ENCODE assay signal across 24 cellular contexts in genomic region chrX:135000516-135000915, GRCh38. TPM values are rescaled to one million over a fixed set of nuclear protein-coding genes. Genes with fewer than 3 reads are reported as not detected.
A peak's percentile ranks its signal among the peaks of the same experiment; 100 is the strongest.
DNase-seq lines count a peak whose midpoint lies in the region; ATAC-seq, FAIRE-seq and TF ChIP-seq lines count a peak whose summit lies in the region.
"Had no signal": no experiment of that assay in that cellular context is flagged by ENCODE, and none has a peak within 500 bp of the region (broad histone marks: within the 10 kb centered on the region; RNA-seq: fewer than 3 reads in every experiment).

No MANE protein-coding gene starts in this region.

- CTCF ChIA-PET in IMR-90 (lab: Yijun Ruan, JAX), result interaction anchor here (0.6 to 0.7 kb wide), 2 partner anchors 19 to 706 kb away, joined by 3 read pairs; no protein-coding TSS in a partner anchor

- peak overlapping the region; percentile 74 for H2BK5ac ChIP-seq in IMR-90 (ENCODE audit: low read depth, low read length, poor library complexity, severe bottlenecking)

- H2AK5ac ChIP-seq in IMR-90 (ENCODE audit: low read depth, low read length), result no peak overlapping the region

- POLR2A ChIA-PET in IMR-90 (lab: Charles Lee; ENCODE audit: unreplicated experiment), result no interaction called here

- peak overlapping the region; percentile 66 for H2BK120ac ChIP-seq in IMR-90 (ENCODE audit: low read depth, low read length)

- 0 out of 2 replicates have a peak overlapping the region, but pooled peaks have one; percentile 46 for H3K4me3 ChIP-seq in ACC112 (ENCODE audit: low read depth, low read length)
- no peak overlapping the region for H3K4me3 ChIP-seq in IMR-90 (ENCODE audit: insufficient read depth, low read depth, low read length)
- H3K4me3 ChIP-seq in astrocyte (ENCODE audit: insufficient read depth, low read depth, low read length), result no peak overlapping the region
- H3K4me3 ChIP-seq in BE2C (ENCODE audit: low read depth, low read length), result no peak overlapping the region
- H3K4me3 ChIP-seq: GM12878 had no signal

- peak; percentile 9 for FAIRE-seq in astrocyte (lab: Jason Lieb, UNC)
- FAIRE-seq: endometrium, GM12878, GM19239, urothelium cell line had no signal

- no peak overlapping the region for H4K91ac ChIP-seq in IMR-90 (ENCODE audit: insufficient read depth, low read depth, low read length)

- H3K9me3 Mint-ChIP-seq in astrocyte (ENCODE audit: unreplicated experiment) (no peaks in the 10 kb centered on the region), natural killer cell (no peaks in the 10 kb centered on the region)
- H3K9me3 Mint-ChIP-seq: activated T-cell treated with anti-CD3 and anti-CD28 coated beads, Interleukin-2, amount 50 U/mL, for 72 hours; immature natural killer cell had no signal

- DNase-seq in IMR-90 (peak; percentile 20), astrocyte (ENCODE audit: low read depth) (no peak), iris pigment epithelial cell (ENCODE audit: low read depth) (peak; percentile 5), KG1 (lab: John Stamatoyannopoulos, UW) (no peak), natural killer cell (no peak), NCI-H748 treated with DMSO at 0.1 percent for 48 hours (lab: John Stamatoyannopoulos, UW) (no peak), BE2C (no peak)
- DNase-seq: ACHN; activated naive CD4-positive, alpha-beta T cell treated with anti-CD3 and anti-CD28 coated beads, Interleukin-2, amount 50 U/mL, for 16 hours; activated T-cell treated with anti-CD3 and anti-CD28 coated beads, Interleukin-2, amount 50 U/mL, for 72 hours; cortex of kidney; immature natural killer cell; Karpas-422; left ventricle myocardium superior; NCI-H1092; NCI-H2081 treated with DMSO at 0.1 percent for 48 hours; stimulated activated CD4-positive, alpha-beta T cell treated with anti-CD3 and anti-CD28 coated beads, Interleukin-15, amount 100 ng/mL, for 24 hours had no signal

- no peak overlapping the region for H2AK9ac ChIP-seq in IMR-90 (replicated peaks; ENCODE audit: low read depth, low read length, poor library complexity)

- H3K27ac ChIP-seq in ACC112 (ENCODE audit: low read depth, low read length), result peak overlapping the region; percentile 80
- H3K27ac ChIP-seq in IMR-90 (ENCODE audit: insufficient read depth, low read length), result no peak overlapping the region
- peak overlapping the region; percentile 12 for H3K27ac ChIP-seq in astrocyte (ENCODE audit: low read depth, low read length)
- H3K27ac ChIP-seq: RWPE1 had no signal

- no CpG with 5 or more reads among the region's 1 CpG for WGBS in IMR-90 (ENCODE audit: extremely low coverage in 2 of 2, insufficient read length in 1 of 2), 2 experiments

- H2AFZ ChIP-seq in ACC112 (ENCODE audit: low read length, unreplicated experiment) (peak overlapping the region; percentile 62), IMR-90 (replicated peaks; ENCODE audit: low read length, poor library complexity) (no peak overlapping the region), astrocyte (ENCODE audit: low read depth, low read length) (no peak overlapping the region)

- peaks cover 27% of the 10 kb centered on the region for H3K4me1 ChIP-seq in ACC112 (ENCODE audit: control insufficient read depth, insufficient read depth, low read length, unreplicated experiment)
- peaks cover 5% of the 10 kb centered on the region for H3K4me1 ChIP-seq in IMR-90 (ENCODE audit: control insufficient read depth, insufficient read depth, low read length)
- H3K4me1 ChIP-seq in astrocyte (ENCODE audit: insufficient read depth, low read length), result peaks cover 16% of the 10 kb centered on the region
- no peaks in the 10 kb centered on the region for H3K4me1 ChIP-seq in BE2C

- H3K27me3 ChIP-seq in ACC112 (ENCODE audit: insufficient read depth, low read length) (no peaks in the 10 kb centered on the region), IMR-90 (ENCODE audit: control insufficient read depth, insufficient read depth, low read length) (no peaks in the 10 kb centered on the region), astrocyte (ENCODE audit: insufficient read depth, low read length) (no peaks in the 10 kb centered on the region), BE2C (no peaks in the 10 kb centered on the region)

- peaks cover 13% of the 10 kb centered on the region for H3K4me1 Mint-ChIP-seq in astrocyte (ENCODE audit: low read depth, unreplicated experiment)
- peaks cover 7 to 10% of the 10 kb centered on the region in 2 donors for H3K4me1 Mint-ChIP-seq in natural killer cell

- TF ChIP-seq CTCF in IMR-90 (conservative IDR thresholded peaks at IDR 0.05; ENCODE audit: low read depth, low read length) (no peak), astrocyte (IDR thresholded peaks at IDR 0.05; ENCODE audit: insufficient read depth, low read depth, low read length) (no peak), natural killer cell (IDR thresholded peaks at IDR 0.05) (no peak), BE2C (IDR thresholded peaks at IDR 0.05; ENCODE audit: low read depth, low read length) (no peak)

- 0 out of 4 replicates have a peak, but pooled peaks cover 0 to 12% of the 10 kb centered on the region in 2 experiments for H3K79me1 ChIP-seq in IMR-90 (ENCODE audit: low read depth in 1 of 2, low read length in 2 of 2)

- dilution Hi-C loops in IMR-90 (cut with HindIII; ENCODE audit: low sequenced_read_pairs, unreplicated experiment), result no loop called here

- peak overlapping the region; percentile 75; the same call in 1 of the 2 replicates for H2BK20ac ChIP-seq in IMR-90 (ENCODE audit: low read depth, low read length)

- H3K79me2 ChIP-seq in ACC112 (ENCODE audit: control insufficient read depth, insufficient read depth, low read length, unreplicated experiment) (no peaks in the 10 kb centered on the region), astrocyte (ENCODE audit: insufficient read depth, low read length) (no peaks in the 10 kb centered on the region)

- no peak overlapping the region for H3K56ac ChIP-seq in IMR-90 (ENCODE audit: extremely low read depth, insufficient read depth, low read length)

- no peaks in the 10 kb centered on the region for H3K36me3 ChIP-seq in ACC112 (ENCODE audit: insufficient read depth, low read length)
- H3K36me3 ChIP-seq in IMR-90 (ENCODE audit: control insufficient read depth, insufficient read depth, low read length), result no peaks in the 10 kb centered on the region
- no peaks in the 10 kb centered on the region for H3K36me3 ChIP-seq in astrocyte (ENCODE audit: insufficient read depth, low read length)
- H3K36me3 ChIP-seq in BE2C, result no peaks in the 10 kb centered on the region

- peak overlapping the region; percentile 48; the same call in 1 of the 2 replicates for H3K23ac ChIP-seq in IMR-90 (ENCODE audit: low read depth, low read length)

- no peak for TF ChIP-seq POLR2A in IMR-90 (IDR thresholded peaks at IDR 0.05; ENCODE audit: low read depth, low read length)

- H3K9ac ChIP-seq in IMR-90 (ENCODE audit: low read depth, low read length) (no peak overlapping the region), astrocyte (ENCODE audit: low read length) (no peak overlapping the region)

- H3K27me3 Mint-ChIP-seq in astrocyte (ENCODE audit: low read depth, unreplicated experiment) (no peaks in the 10 kb centered on the region), natural killer cell (ENCODE audit: low read depth in 2 of 2) (no peaks in the 10 kb centered on the region)

- H3K9me1 ChIP-seq in IMR-90 (ENCODE audit: insufficient read depth, low read length), result peaks cover 4% of the 10 kb centered on the region

- no peak overlapping the region; the same call in 1 of the 2 replicates for H3K18ac ChIP-seq in IMR-90 (ENCODE audit: low read depth, low read length)

- H3K36me3 Mint-ChIP-seq in astrocyte (ENCODE audit: low read depth, unreplicated experiment) (no peaks in the 10 kb centered on the region), natural killer cell (no peaks in the 10 kb centered on the region)
- H3K36me3 Mint-ChIP-seq: immature natural killer cell had no signal

- H3K14ac ChIP-seq in IMR-90 (replicated peaks; ENCODE audit: low read depth, low read length), result no peak overlapping the region

- no peak for TF ChIP-seq RAD21 in IMR-90 (IDR thresholded peaks at IDR 0.05; ENCODE audit: low read length)

- in situ Hi-C loops in IMR-90 (cut with MboI; ENCODE audit: low sequenced_read_pairs), result loop anchor here (25.0 kb wide), 1 partner anchor 538 kb away; the partner anchor contains the start of gene HPRT1

- peak overlapping the region; percentile 16; the same call in 1 of the 2 replicates for H3K4me2 ChIP-seq in IMR-90 (ENCODE audit: low read depth, low read length)
- peak overlapping the region; percentile 26 for H3K4me2 ChIP-seq in astrocyte (ENCODE audit: low read length)

- no peak overlapping the region; the same call in 1 of the 2 replicates for H4K5ac ChIP-seq in IMR-90 (ENCODE audit: low read depth, low read length)

- intact Hi-C loops in IMR-90 (cut with micrococcal nuclease) (no loop called here), natural killer cell (cut with micrococcal nuclease) (no loop called here)

- H3K27ac Mint-ChIP-seq in astrocyte (ENCODE audit: unreplicated experiment) (no peak overlapping the region), natural killer cell (no peak overlapping the region)
- H3K27ac Mint-ChIP-seq: activated T-cell treated with anti-CD3 and anti-CD28 coated beads, Interleukin-2, amount 50 U/mL, for 72 hours; immature natural killer cell had no signal

- no TSS peak for BruUV-seq in IMR-90 (replicated peaks; lab: Mats Ljungman, UMichigan)

- H3K9me3 ChIP-seq in IMR-90 (ENCODE audit: control insufficient read depth, insufficient read depth, low read length), result no peaks in the 10 kb centered on the region
- no peaks in the 10 kb centered on the region for H3K9me3 ChIP-seq in astrocyte (ENCODE audit: insufficient read depth, low read depth, low read length)
- H3K9me3 ChIP-seq in BE2C, result no peaks in the 10 kb centered on the region

- H3K4me3 Mint-ChIP-seq in astrocyte (ENCODE audit: unreplicated experiment) (no peak overlapping the region), natural killer cell (no peak overlapping the region)
- H3K4me3 Mint-ChIP-seq: activated T-cell treated with anti-CD3 and anti-CD28 coated beads, Interleukin-2, amount 50 U/mL, for 72 hours; immature natural killer cell had no signal

- peak overlapping the region; percentile 88; the same call in 1 of the 2 replicates for H3K4ac ChIP-seq in IMR-90 (ENCODE audit: low read depth, low read length)

- no peak overlapping the region for H2BK15ac ChIP-seq in IMR-90 (ENCODE audit: low read depth, low read length)

- ATAC-seq in IMR-90 (ENCODE audit: low read depth) (peak; percentile 7), natural killer cell (no peak)
- ATAC-seq: activated T-cell treated with anti-CD3 and anti-CD28 coated beads, Interleukin-2, amount 50 U/mL, for 72 hours; GM12878 had no signal

- H4K20me1 ChIP-seq in IMR-90 (ENCODE audit: insufficient read depth, low read length) (no peaks in the 10 kb centered on the region), astrocyte (ENCODE audit: insufficient read depth, low read length) (no peaks in the 10 kb centered on the region)

- peak overlapping the region; percentile 37 to 75; a peak in 3 of 4 replicates for H4K8ac ChIP-seq in IMR-90 (ENCODE audit: low read depth in 2 of 2, low read length in 2 of 2)

RNA-seq across cellular contexts. Expression of gene SMIM10, which starts 9.7 kb away (rescaled TPM):
- 2.3 and 3.6 TPM in 2 replicates for total RNA-seq in IMR-90 (2012; rRNA removed)
- 6.0 and 8.6 TPM in 2 replicates for polyA plus RNA-seq in IMR-90 (2012; rRNA removed)
- 12.0 TPM in 2 replicates for polyA plus RNA-seq in IMR-90 (2012; cell fraction: cytosol; rRNA removed)
- 2.0 and 2.7 TPM in 2 replicates for polyA plus RNA-seq in IMR-90 (2012; cell fraction: nucleus; rRNA removed; ENCODE audit: low replicate concordance)
- 1.2 and 1.3 TPM in 2 replicates for total RNA-seq in astrocyte
- total RNA-seq in natural killer cell, result under 1 TPM in 1 of 3 donors, not detected in 2; 0.16 TPM
- 5.6 TPM for polyA plus RNA-seq in BE2C (2012; ENCODE audit: insufficient read depth, insufficient read length, low read depth)
- total RNA-seq: HT-29 had no signal

RNA-seq across cellular contexts. Expression of gene RTL8B, which starts 21.8 kb away (rescaled TPM):
- total RNA-seq in IMR-90 (2012; rRNA removed) (3.6 and 4.2 TPM in 2 replicates), astrocyte (12.1 and 13.3 TPM in 2 replicates), natural killer cell (not detected)
- 24.4 and 26.9 TPM in 2 replicates for polyA plus RNA-seq in IMR-90 (2012; rRNA removed)
- 22.4 and 37.8 TPM in 2 replicates for polyA plus RNA-seq in IMR-90 (2012; cell fraction: cytosol; rRNA removed)
- 7.6 and 16.2 TPM in 2 replicates for polyA plus RNA-seq in IMR-90 (2012; cell fraction: nucleus; rRNA removed; ENCODE audit: low replicate concordance)
- polyA plus RNA-seq in BE2C (2012; ENCODE audit: insufficient read depth, insufficient read length, low read depth), result 31.5 TPM
- total RNA-seq: HT-29 had no signal
- polyA plus RNA-seq: GM12878, immature natural killer cell had no signal

RNA-seq across cellular contexts. Expression of gene RTL8C, which starts 31.6 kb away (rescaled TPM):
- total RNA-seq in IMR-90 (2012; rRNA removed), result 24.7 and 26.0 TPM in 2 replicates
- polyA plus RNA-seq in IMR-90 (2012; rRNA removed), result 326 and 418 TPM in 2 replicates
- polyA plus RNA-seq in IMR-90 (2012; cell fraction: cytosol; rRNA removed), result 645 and 818 TPM in 2 replicates
- polyA plus RNA-seq in IMR-90 (2012; cell fraction: nucleus; rRNA removed; ENCODE audit: low replicate concordance), result 301 and 618 TPM in 2 replicates
- total RNA-seq in astrocyte, result 233 and 240 TPM in 2 replicates
- 10 to 100 TPM; 14.8 to 19.4 (median 17.2) TPM for total RNA-seq in natural killer cell
- polyA plus RNA-seq in BE2C (2012; ENCODE audit: insufficient read depth, insufficient read length, low read depth), result 235 TPM
- total RNA-seq: HT-29 had no signal

RNA-seq across cellular contexts. Expression of gene RTL8A, which starts 51.4 kb away (rescaled TPM):
- total RNA-seq in IMR-90 (2012; rRNA removed) (4.2 and 8.2 TPM in 2 replicates), astrocyte (33.9 and 36.4 TPM in 2 replicates), natural killer cell (10 to 100 TPM in 2 of 3 donors, 1 to 10 TPM in 1; 9.3 to 10.1 (median 10.1) TPM)
- polyA plus RNA-seq in IMR-90 (2012; rRNA removed), result 100 and 111 TPM in 2 replicates
- 140 and 249 TPM in 2 replicates for polyA plus RNA-seq in IMR-90 (2012; cell fraction: cytosol; rRNA removed)
- polyA plus RNA-seq in IMR-90 (2012; cell fraction: nucleus; rRNA removed; ENCODE audit: low replicate concordance), result 40.0 and 78.6 TPM in 2 replicates
- 184 TPM for polyA plus RNA-seq in BE2C (2012; ENCODE audit: insufficient read depth, insufficient read length, low read depth)

Comparison
In these comparisons a context has a peak if more than half of its experiments do, and no peak if none do; other contexts are left out.
1. DNase-seq: peak in IMR-90 (single experiment) and iris pigment epithelial cell (single experiment); none in astrocyte (single experiment), KG1 (single experiment), natural killer cell (single experiment), NCI-H748 treated with DMSO at 0.1 percent for 48 hours (single experiment) and BE2C (single experiment).